24 cellular contexts compared by ENCODE assay signal in the genomic region with DNA sequence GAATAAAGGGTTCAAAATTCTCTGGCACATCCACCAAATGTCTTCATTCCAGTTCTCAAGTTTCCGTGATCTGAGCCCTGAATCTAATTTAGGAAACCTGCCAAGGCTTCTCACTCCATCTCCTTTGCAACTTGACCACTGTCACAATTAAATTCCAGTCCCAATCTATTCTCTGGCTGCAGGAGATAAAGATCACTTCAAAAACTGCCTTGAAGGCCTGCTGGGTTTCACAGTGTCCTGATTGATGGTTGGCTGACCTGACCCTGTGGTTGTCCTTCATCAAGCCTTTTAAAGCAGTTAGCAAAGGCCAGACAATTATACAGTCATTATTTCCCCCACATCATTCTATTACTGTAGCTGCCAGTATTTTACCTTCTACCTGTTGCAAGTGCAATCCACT.
"Had no signal": no experiment of that assay in that cellular context is flagged by ENCODE, and none has a peak within 500 bp of the region (broad histone marks: within the 10 kb centered on the region; RNA-seq: fewer than 3 reads in every experiment).

No MANE protein-coding gene starts in this region.

- H3K27ac ChIP-seq: dorsolateral prefrontal cortex, lower lobe of right lung, prostate gland, right atrium auricular region, tibial nerve had no signal

- H3K4me3 ChIP-seq: dorsolateral prefrontal cortex, lower lobe of right lung, prostate gland, right atrium auricular region, tibial nerve had no signal

- FAIRE-seq: colon, islet of Langerhans, urothelium cell line had no signal

- DNase-seq: activated CD4-positive, alpha-beta memory T cell treated with anti-CD3 and anti-CD28 coated beads, Interleukin-2, amount 10 ng/mL, durations not matched to agents 7 days and 5 days; activated CD4-positive, alpha-beta T cell treated with anti-CD3 and anti-CD28 coated beads for 48 hours; activated CD4-positive, CD25-positive, alpha-beta regulatory T cell; activated CD8-positive, alpha-beta memory T cell treated with anti-CD3 and anti-CD28 coated beads, Interleukin-2, amount 10 ng/mL, durations not matched to agents 7 days and 5 days; activated naive CD4-positive, alpha-beta T cell; activated naive CD8-positive, alpha-beta T cell treated with anti-CD3 and anti-CD28 coated beads for 36 hours; amygdala; central memory CD4-positive, alpha-beta T cell; dorsolateral prefrontal cortex; hippocampal formation; left colon; lower lobe of right lung; stimulated activated CD4-positive, alpha-beta T cell treated with anti-CD3 and anti-CD28 coated beads, Interleukin-2, amount 100 ng/mL, for 48 hours; T-helper 9 cell had no signal

- H3K27ac Mint-ChIP-seq: activated CD4-positive, alpha-beta memory T cell treated with anti-CD3 and anti-CD28 coated beads, Interleukin-2, amount 10 ng/mL, durations not matched to agents 7 days and 5 days; activated CD8-positive, alpha-beta memory T cell treated with anti-CD3 and anti-CD28 coated beads, Interleukin-2, amount 10 ng/mL, durations not matched to agents 7 days and 5 days; activated naive CD8-positive, alpha-beta T cell treated with anti-CD3 and anti-CD28 coated beads for 36 hours; activated T-helper 17 cell treated with anti-CD3 and anti-CD28 coated beads, Interleukin-2, amount 50 U/mL, for 72 hours; brain; stimulated activated naive CD8-positive, alpha-beta T cell treated with anti-CD3 and anti-CD28 coated beads, Interleukin-15, Interleukin-2, amounts not matched to agents 100 ng/mL and 50 ng/mL, for 24 hours had no signal

- H3K36me3 Mint-ChIP-seq: activated CD8-positive, alpha-beta memory T cell treated with anti-CD3 and anti-CD28 coated beads, Interleukin-2, amount 10 ng/mL, durations not matched to agents 7 days and 5 days; activated naive CD8-positive, alpha-beta T cell treated with anti-CD3 and anti-CD28 coated beads for 36 hours; brain had no signal

- H3K4me3 Mint-ChIP-seq: activated CD4-positive, alpha-beta memory T cell treated with anti-CD3 and anti-CD28 coated beads, Interleukin-2, amount 10 ng/mL, durations not matched to agents 7 days and 5 days; activated CD8-positive, alpha-beta memory T cell treated with anti-CD3 and anti-CD28 coated beads, Interleukin-2, amount 10 ng/mL, durations not matched to agents 7 days and 5 days; activated naive CD8-positive, alpha-beta T cell treated with anti-CD3 and anti-CD28 coated beads for 36 hours; activated T-helper 17 cell treated with anti-CD3 and anti-CD28 coated beads, Interleukin-2, amount 50 U/mL, for 72 hours; brain; nephron; stimulated activated naive CD8-positive, alpha-beta T cell treated with anti-CD3 and anti-CD28 coated beads, Interleukin-15, Interleukin-2, amounts not matched to agents 100 ng/mL and 50 ng/mL, for 24 hours had no signal

- H3K4me1 ChIP-seq: lower lobe of right lung, prostate gland, right atrium auricular region had no signal

- H3K36me3 ChIP-seq: lower lobe of right lung, prostate gland, right atrium auricular region, tibial nerve had no signal

- H3K27me3 Mint-ChIP-seq: brain had no signal

- H3K27me3 ChIP-seq: right atrium auricular region, tibial nerve had no signal

- H3K4me1 Mint-ChIP-seq: activated naive CD8-positive, alpha-beta T cell treated with anti-CD3 and anti-CD28 coated beads for 36 hours had no signal

- H3K9me3 ChIP-seq: lower lobe of right lung, prostate gland, right atrium auricular region, tibial nerve had no signal

- H3K9me3 Mint-ChIP-seq: activated CD4-positive, alpha-beta memory T cell treated with anti-CD3 and anti-CD28 coated beads, Interleukin-2, amount 10 ng/mL, durations not matched to agents 7 days and 5 days; activated naive CD8-positive, alpha-beta T cell treated with anti-CD3 and anti-CD28 coated beads for 36 hours; activated T-helper 17 cell treated with anti-CD3 and anti-CD28 coated beads, Interleukin-2, amount 50 U/mL, for 72 hours; brain; nephron; stimulated activated naive CD8-positive, alpha-beta T cell treated with anti-CD3 and anti-CD28 coated beads, Interleukin-15, Interleukin-2, amounts not matched to agents 100 ng/mL and 50 ng/mL, for 24 hours had no signal
